11 cellular contexts compared by ENCODE assay signal in genomic region chrX:118523920-118524319, GRCh38. TPM values are rescaled to one million over a fixed set of nuclear protein-coding genes. Genes with fewer than 3 reads are reported as not detected.
DNase-seq lines count a peak whose midpoint lies in the region; ATAC-seq and TF ChIP-seq lines count a peak whose summit lies in the region.
"Had no signal": no experiment of that assay in that cellular context is flagged by ENCODE, and none has a peak within 500 bp of the region (broad histone marks: within the 10 kb centered on the region; RNA-seq: fewer than 3 reads in every experiment).

No MANE protein-coding gene starts in this region.

- H3K9me3 Mint-ChIP-seq in activated CD4-positive, alpha-beta memory T cell treated with anti-CD3 and anti-CD28 coated beads, Interleukin-2, amount 10 ng/mL, durations not matched to agents 7 days and 5 days, result no peaks in the 10 kb centered on the region
- H3K9me3 Mint-ChIP-seq in central memory CD8-positive, alpha-beta T cell, result no peaks in the 10 kb centered on the region
- no peaks in the 10 kb centered on the region for H3K9me3 Mint-ChIP-seq in stimulated activated naive CD8-positive, alpha-beta T cell treated with anti-CD3 and anti-CD28 coated beads, Interleukin-15, Interleukin-2, amounts not matched to agents 100 ng/mL and 50 ng/mL, for 24 hours
- peaks cover 6% of the 10 kb centered on the region for H3K9me3 Mint-ChIP-seq in chondrocyte (ENCODE audit: low read depth)

- no peak for TF ChIP-seq CTCF in chondrocyte (IDR thresholded peaks at IDR 0.05)

- intact Hi-C loops in left cardiac atrium (cut with DNase I), result no loop called here

- peaks cover 15% of the 10 kb centered on the region for H3K36me3 Mint-ChIP-seq in activated CD4-positive, alpha-beta memory T cell treated with anti-CD3 and anti-CD28 coated beads, Interleukin-2, amount 10 ng/mL, durations not matched to agents 7 days and 5 days (ENCODE audit: low read depth)
- H3K36me3 Mint-ChIP-seq in central memory CD8-positive, alpha-beta T cell (ENCODE audit: insufficient read depth), result peaks cover 10% of the 10 kb centered on the region
- H3K36me3 Mint-ChIP-seq in stimulated activated naive CD8-positive, alpha-beta T cell treated with anti-CD3 and anti-CD28 coated beads, Interleukin-15, Interleukin-2, amounts not matched to agents 100 ng/mL and 50 ng/mL, for 24 hours (ENCODE audit: low read depth), result peaks cover 5% of the 10 kb centered on the region
- no peaks in the 10 kb centered on the region for H3K36me3 Mint-ChIP-seq in chondrocyte (ENCODE audit: low read depth)

- no peaks in the 10 kb centered on the region for H3K27me3 Mint-ChIP-seq in activated CD4-positive, alpha-beta memory T cell treated with anti-CD3 and anti-CD28 coated beads, Interleukin-2, amount 10 ng/mL, durations not matched to agents 7 days and 5 days
- no peaks in the 10 kb centered on the region for H3K27me3 Mint-ChIP-seq in central memory CD8-positive, alpha-beta T cell
- no peaks in the 10 kb centered on the region for H3K27me3 Mint-ChIP-seq in stimulated activated naive CD8-positive, alpha-beta T cell treated with anti-CD3 and anti-CD28 coated beads, Interleukin-15, Interleukin-2, amounts not matched to agents 100 ng/mL and 50 ng/mL, for 24 hours
- no peaks in the 10 kb centered on the region for H3K27me3 Mint-ChIP-seq in chondrocyte (ENCODE audit: low read depth)

- ATAC-seq in central memory CD8-positive, alpha-beta T cell (replicated peaks; ENCODE audit: extremely low read depth, poor library complexity, severe bottlenecking), result peak; percentile 90
- ATAC-seq in left cardiac atrium, result no peak
- ATAC-seq: body of pancreas had no signal

- H3K27ac Mint-ChIP-seq in activated CD4-positive, alpha-beta memory T cell treated with anti-CD3 and anti-CD28 coated beads, Interleukin-2, amount 10 ng/mL, durations not matched to agents 7 days and 5 days, result peak overlapping the region; percentile 93
- peak overlapping the region; percentile 93 for H3K27ac Mint-ChIP-seq in central memory CD8-positive, alpha-beta T cell (ENCODE audit: low read depth)
- peak overlapping the region; percentile 87 for H3K27ac Mint-ChIP-seq in stimulated activated naive CD8-positive, alpha-beta T cell treated with anti-CD3 and anti-CD28 coated beads, Interleukin-15, Interleukin-2, amounts not matched to agents 100 ng/mL and 50 ng/mL, for 24 hours
- H3K27ac Mint-ChIP-seq in chondrocyte (ENCODE audit: unreplicated experiment), result no peak overlapping the region

- DNase-seq in activated gamma-delta T cell treated with Interleukin-2 at 50 U/mL for 16 hours, result peak; percentile 29
- DNase-seq in activated gamma-delta T cell (lab: John Stamatoyannopoulos, UW), result no peak
- DNase-seq in activated CD4-positive, alpha-beta memory T cell treated with anti-CD3 and anti-CD28 coated beads, Interleukin-2, amount 10 ng/mL, durations not matched to agents 7 days and 5 days, result peak; percentile 64
- DNase-seq in central memory CD8-positive, alpha-beta T cell (ENCODE audit: low spot score in 2 of 2), result peak in 1 of 2 donors; percentile 39
- no peak for DNase-seq in NCI-H345 treated with DMSO at 0.1 percent for 48 hours (lab: John Stamatoyannopoulos, UW; ENCODE audit: unreplicated experiment)
- DNase-seq in chondrocyte (ENCODE audit: low spot score), result no peak
- no peak for DNase-seq in left cardiac atrium
- DNase-seq: body of pancreas, hypothalamus, NCI-H446 had no signal

- peaks cover 90% of the 10 kb centered on the region for H3K4me1 Mint-ChIP-seq in activated CD4-positive, alpha-beta memory T cell treated with anti-CD3 and anti-CD28 coated beads, Interleukin-2, amount 10 ng/mL, durations not matched to agents 7 days and 5 days
- peaks cover 44% of the 10 kb centered on the region for H3K4me1 Mint-ChIP-seq in central memory CD8-positive, alpha-beta T cell
- H3K4me1 Mint-ChIP-seq in stimulated activated naive CD8-positive, alpha-beta T cell treated with anti-CD3 and anti-CD28 coated beads, Interleukin-15, Interleukin-2, amounts not matched to agents 100 ng/mL and 50 ng/mL, for 24 hours (ENCODE audit: low read depth), result peaks cover 90% of the 10 kb centered on the region
- peaks cover 43% of the 10 kb centered on the region for H3K4me1 Mint-ChIP-seq in chondrocyte (ENCODE audit: low read depth)

- peak overlapping the region; percentile 59 for H3K4me3 Mint-ChIP-seq in activated CD4-positive, alpha-beta memory T cell treated with anti-CD3 and anti-CD28 coated beads, Interleukin-2, amount 10 ng/mL, durations not matched to agents 7 days and 5 days
- H3K4me3 Mint-ChIP-seq in central memory CD8-positive, alpha-beta T cell, result peak overlapping the region; percentile 58
- H3K4me3 Mint-ChIP-seq in stimulated activated naive CD8-positive, alpha-beta T cell treated with anti-CD3 and anti-CD28 coated beads, Interleukin-15, Interleukin-2, amounts not matched to agents 100 ng/mL and 50 ng/mL, for 24 hours, result peak overlapping the region; percentile 40
- H3K4me3 Mint-ChIP-seq in chondrocyte (ENCODE audit: unreplicated experiment), result no peak overlapping the region

- POLR2A ChIA-PET in activated CD4-positive, alpha-beta memory T cell treated with anti-CD3 and anti-CD28 coated beads, Interleukin-2, amount 10 ng/mL, durations not matched to agents 7 days and 5 days (lab: Charles Lee), result interaction anchor here (0.7 to 3.0 kb wide), 5 partner anchors 9 to 28 kb away, joined by 3 to 69 read pairs (median 4); partner anchors contain the start of gene DOCK11

- CTCF ChIA-PET in activated CD4-positive, alpha-beta memory T cell treated with anti-CD3 and anti-CD28 coated beads, Interleukin-2, amount 10 ng/mL, durations not matched to agents 7 days and 5 days (lab: Charles Lee), result interaction anchor here (1.4 kb wide), 1 partner anchor 27 kb away, joined by 3 read pairs; no protein-coding TSS in a partner anchor

RNA-seq across cellular contexts. Expression of gene DOCK11, which starts 28.3 kb away (rescaled TPM):
- 10 to 100 TPM; 79.0 to 82.9 TPM for total RNA-seq in activated CD4-positive, alpha-beta memory T cell treated with anti-CD3 and anti-CD28 coated beads, Interleukin-2, amount 10 ng/mL, durations not matched to agents 7 days and 5 days
- total RNA-seq in chondrocyte, result 13.7 to 25.0 TPM (median 22.1 TPM) in 3 replicates
- 10 to 100 TPM; 15.8 to 22.1 TPM for total RNA-seq in left cardiac atrium

Comparison
In these comparisons a context has a peak if more than half of its experiments do, and no peak if none do; other contexts are left out.
1. DNase-seq: peak in activated gamma-delta T cell treated with Interleukin-2 at 50 U/mL for 16 hours (single experiment) and activated CD4-positive, alpha-beta memory T cell treated with anti-CD3 and anti-CD28 coated beads, Interleukin-2, amount 10 ng/mL, durations not matched to agents 7 days and 5 days (single experiment); none in activated gamma-delta T cell (single experiment), NCI-H345 treated with DMSO at 0.1 percent for 48 hours (single experiment), chondrocyte (single experiment) and left cardiac atrium (single experiment).